8 cellular contexts compared by ENCODE assay signal in genomic region chr1:162560303-162561036, GRCh38. TPM values are rescaled to one million over a fixed set of nuclear protein-coding genes. Genes with fewer than 3 reads are reported as not detected.
DNase-seq lines count a peak whose midpoint lies in the region; ATAC-seq and TF ChIP-seq lines count a peak whose summit lies in the region.

No MANE protein-coding gene starts in this region.

- DNase-seq in CD14-positive monocyte (ENCODE audit: low spot score), result no peak
- DNase-seq in MG63, result no peak
- no peak for DNase-seq in NCI-H187 treated with DMSO at 0.1 percent for 48 hours (lab: John Stamatoyannopoulos, UW)
- no peak for DNase-seq in iPS-NIHi11 (ENCODE audit: low spot score)

- ATAC-seq in GM21786 (IDR thresholded peaks at IDR 0.05; ENCODE audit: unreplicated experiment), result no peak
- no peak for ATAC-seq in GM21423 (IDR thresholded peaks at IDR 0.05; ENCODE audit: unreplicated experiment)

- intact Hi-C loops in CD14-positive monocyte (cut with micrococcal nuclease), result loop anchor here in 1 of 2 donors (5.0 kb wide), 1 partner anchor 63 kb away; the partner anchor contains the start of gene UHMK1

- TF ChIP-seq CTCF in CD14-positive monocyte (IDR thresholded peaks at IDR 0.05), result no peak

- peak overlapping the region; percentile 91 to 96 for H3K4me3 Mint-ChIP-seq in CD14-positive monocyte

- no peaks in the 10 kb centered on the region for H3K27me3 ChIP-seq in MG63
- H3K27me3 ChIP-seq in mononuclear cell (ENCODE audit: insufficient read depth, low read length), result no peaks in the 10 kb centered on the region

- H3K36me3 Mint-ChIP-seq in CD14-positive monocyte, result no peaks in the 10 kb centered on the region

- H3K4me1 Mint-ChIP-seq in CD14-positive monocyte, result peaks cover 21% of the 10 kb centered on the region

- H3K27me3 Mint-ChIP-seq in CD14-positive monocyte (ENCODE audit: low read depth in 3 of 3), result peaks cover 0 to 7% (median 3%) of the 10 kb centered on the region in 3 donors

- H3K9me3 Mint-ChIP-seq in CD14-positive monocyte, result peaks cover 0 to 5% (median 0%) of the 10 kb centered on the region in 7 donors

- H3K27ac ChIP-seq in cingulate gyrus (ENCODE audit: low read depth, low read length), result peak overlapping the region; percentile 89

- H3K4me3 ChIP-seq in MG63 (peak overlapping the region; percentile 86), mononuclear cell (ENCODE audit: low read length) (peak overlapping the region; percentile 64)

- peaks cover 18% of the 10 kb centered on the region for H3K4me1 ChIP-seq in mononuclear cell (ENCODE audit: insufficient read depth, low read length)

- H3K9me3 ChIP-seq in MG63, result no peaks in the 10 kb centered on the region
- H3K9me3 ChIP-seq in mononuclear cell (ENCODE audit: low read depth, low read length), result no peaks in the 10 kb centered on the region

- peaks cover 28% of the 10 kb centered on the region for H3K36me3 ChIP-seq in MG63

- H3K27ac Mint-ChIP-seq in CD14-positive monocyte, result peak overlapping the region; percentile 80 to 96 (median 92)

RNA-seq across cellular contexts. Expression of gene UAP1, which starts 1.1 kb away (rescaled TPM):
- polyA plus RNA-seq in CD14-positive monocyte, result 1 to 10 TPM; 5.9 to 7.2 TPM
- 601 and 739 TPM in 2 replicates for total RNA-seq in MG63 (2014; rRNA removed; shearing (Covaris generic); ENCODE audit: low replicate concordance)
- total RNA-seq in mononuclear cell, result 40.2 TPM

Comparison
In these comparisons a context has a peak if more than half of its experiments do, and no peak if none do; other contexts are left out.
1. RNA of gene UAP1, which starts 1.1 kb away (total RNA-seq): 601 to 739 TPM in MG63; 40.2 TPM in mononuclear cell (single experiment); every median in the first group is over 10 times any median in the second.